ENCODE assay signal across 10 cellular contexts in the genomic region with DNA sequence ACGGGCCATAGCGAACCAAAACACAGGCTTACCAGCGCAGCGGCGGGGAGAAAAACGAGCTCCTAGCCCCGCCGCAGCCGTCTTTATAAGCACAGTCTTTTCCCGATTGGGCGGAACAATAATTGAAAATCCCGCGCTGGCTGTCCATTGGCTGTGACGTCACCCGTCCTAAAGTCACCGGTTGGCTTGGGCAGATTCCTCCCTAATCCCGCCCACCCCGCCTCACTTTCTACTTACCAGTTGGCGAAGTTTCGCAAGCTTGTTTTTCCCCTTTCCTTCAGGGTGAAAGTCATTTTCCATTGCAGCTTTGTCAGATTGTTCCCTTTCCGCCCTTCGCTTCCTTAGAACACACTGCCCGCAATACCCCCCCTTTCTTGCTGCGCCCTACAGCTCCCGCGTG. TPM values are rescaled to one million over a fixed set of nuclear protein-coding genes. Genes with fewer than 3 reads are reported as not detected.
DNase-seq lines count a peak whose midpoint lies in the region; ATAC-seq, FAIRE-seq and TF ChIP-seq lines count a peak whose summit lies in the region.
"Not testable (repeated sequence)": the region's sequence is repeated elsewhere in the genome, so short reads cannot be mapped to it uniquely, and the experiment has no call there.
"Had no signal": no experiment of that assay in that cellular context is flagged by ENCODE, and none has a peak within 500 bp of the region (broad histone marks: within the 10 kb centered on the region; RNA-seq: fewer than 3 reads in every experiment).

No MANE protein-coding gene starts in this region.

- not testable (repeated sequence) for H3K4ac ChIP-seq in H1 (replicated peaks; ENCODE audit: insufficient read length, low read depth, low read length)

- not testable (repeated sequence) for DNase-seq in H1 (ENCODE audit: low read depth in 1 of 2, low spot score in 2 of 2); lung (ENCODE audit: low spot score); upper lobe of left lung

- not testable (repeated sequence) for H3K9ac ChIP-seq in H1 (replicated peaks in 1 of 4; ENCODE audit: extremely low read depth in 1 of 4, low read depth in 3 of 4, low read length in 3 of 4)

- peaks cover 3 to 29% of the 10 kb centered on the region in 2 experiments; a peak in 3 of 4 replicates for H3K79me2 ChIP-seq in H1 (ENCODE audit: control insufficient read depth in 1 of 2, insufficient read depth in 2 of 2, low read length in 2 of 2)

- not testable (repeated sequence) for TF ChIP-seq RAD21 in H1 (IDR thresholded peaks at IDR 0.05 in 1 of 2, conservative IDR thresholded peaks at IDR 0.05 in 1 of 2; ENCODE audit: low read depth in 2 of 2, low read length in 2 of 2)

- not testable (repeated sequence) for H3K27me3 ChIP-seq in H1 (replicated peaks in 1 of 4; ENCODE audit: control insufficient read depth in 3 of 4, extremely low read depth in 1 of 4, insufficient read depth in 3 of 4, low read length in 3 of 4); lung (ENCODE audit: control insufficient read depth, insufficient read depth); upper lobe of left lung

- not testable (repeated sequence) for H4K20me1 ChIP-seq in H1 (replicated peaks in 1 of 2; ENCODE audit: control insufficient read depth in 1 of 2, insufficient read depth in 2 of 2, low read length in 2 of 2)

- not testable (repeated sequence) for H2AK5ac ChIP-seq in H1 (ENCODE audit: low read depth, low read length)

- ATAC-seq in GM18498 (IDR thresholded peaks at IDR 0.05; ENCODE audit: unreplicated experiment) (peak; percentile 30), GM19397 (IDR thresholded peaks at IDR 0.05; ENCODE audit: unreplicated experiment) (peak; percentile 31), HG02678 (IDR thresholded peaks at IDR 0.05; ENCODE audit: unreplicated experiment) (peak; percentile 27), HG03196 (IDR thresholded peaks at IDR 0.05; ENCODE audit: unreplicated experiment) (peak; percentile 30), lung (ENCODE audit: insufficient read depth, low FRiP score) (peak; percentile 32), upper lobe of left lung (ENCODE audit: low FRiP score in 2 of 2) (peak; percentile 83 to 85)

- not testable (repeated sequence) for H2BK12ac ChIP-seq in H1 (ENCODE audit: low read depth, low read length)

- not testable (repeated sequence) for H4K8ac ChIP-seq in H1 (ENCODE audit: extremely low read depth, insufficient read depth, low read length)

- POLR2A ChIA-PET in H1 (lab: Charles Lee; ENCODE audit: partially characterized antibody): not testable (repeated sequence)

- not testable (repeated sequence) for H3K36me3 ChIP-seq in H1 (ENCODE audit: control insufficient read depth in 2 of 4, insufficient read depth in 4 of 4, low read length in 3 of 4); lung (ENCODE audit: control insufficient read depth in 2 of 2, insufficient read depth in 2 of 2, low read length in 2 of 2); upper lobe of left lung

- H4K5ac ChIP-seq in H1 (ENCODE audit: insufficient read length, low read depth, low read length): not testable (repeated sequence)

- not testable (repeated sequence) for H3K79me1 ChIP-seq in H1 (ENCODE audit: low read depth, low read length)

- no CpG with 5 or more reads among the region's 26 CpGs for WGBS in H1 (ENCODE audit: extremely low coverage in 1 of 2, insufficient coverage in 1 of 2, insufficient read length in 1 of 2, insufficient replicate concordance in 2 of 2, low coverage in 1 of 2, low lambda C conversion rate in 2 of 2, missing lambda C conversion rate in 1 of 2), 2 experiments
- no CpG with 5 or more reads among the region's 26 CpGs for WGBS in lung, 2 donors
- whole genome bisulfite sequencing in upper lobe of left lung, 2 donors: no CpG with 5 or more reads among the region's 26 CpGs

- not testable (repeated sequence) for H3K18ac ChIP-seq in H1 (ENCODE audit: extremely low read depth, low read length)

- H4K91ac ChIP-seq in H1 (replicated peaks; ENCODE audit: insufficient read length, low read length): not testable (repeated sequence)

- H3K4me2 ChIP-seq in H1 (ENCODE audit: insufficient read depth in 1 of 2, low read depth in 2 of 2, low read length in 2 of 2): not testable (repeated sequence)

- not testable (repeated sequence) for H2BK20ac ChIP-seq in H1 (ENCODE audit: low read length)

- not testable (repeated sequence) for H2BK15ac ChIP-seq in H1 (ENCODE audit: low read length)

- CTCF ChIA-PET in H1 (lab: Charles Lee; ENCODE audit: partially characterized antibody): not testable (repeated sequence)

- H2BK5ac ChIP-seq in H1 (ENCODE audit: low read depth, low read length): not testable (repeated sequence)

- TF ChIP-seq POLR2A in H1 (IDR thresholded peaks at IDR 0.05; ENCODE audit: control extremely low read depth in 1 of 2, low read depth in 2 of 2, low read length in 2 of 2); upper lobe of left lung (IDR thresholded peaks at IDR 0.05): not testable (repeated sequence)

- not testable (repeated sequence) for H3K4me3 ChIP-seq in H1 (ENCODE audit: extremely low read depth in 1 of 4, insufficient read depth in 2 of 4, low read depth in 3 of 4, low read length in 4 of 4); lung; upper lobe of left lung

- not testable (repeated sequence) for H3K27ac ChIP-seq in H1 (ENCODE audit: low read depth, low read length); lung (ENCODE audit: low read depth in 1 of 2, low read length in 1 of 2); upper lobe of left lung

- not testable (repeated sequence) for TF ChIP-seq EP300 in H1 (IDR thresholded peaks at IDR 0.05; ENCODE audit: borderline replicate concordance in 1 of 2, low read depth in 2 of 2, low read length in 2 of 2); upper lobe of left lung (IDR thresholded peaks at IDR 0.05)

- H3K4me1 ChIP-seq in H1 (replicated peaks in 1 of 4; ENCODE audit: control insufficient read depth in 3 of 4, insufficient read depth in 4 of 4, low read length in 3 of 4): not testable (repeated sequence)
- peaks cover 0 to 17% of the 10 kb centered on the region in 2 donors for H3K4me1 ChIP-seq in lung (ENCODE audit: control insufficient read depth in 2 of 2, insufficient read depth in 2 of 2, low read length in 2 of 2)
- H3K4me1 ChIP-seq in upper lobe of left lung: peaks cover 20 to 26% (median 23%) of the 10 kb centered on the region in 4 donors

- FAIRE-seq in TTC549 (lab: Jason Lieb, UNC): peak; percentile 91
- peak; percentile 42 for FAIRE-seq in H1 (lab: Jason Lieb, UNC)

- not testable (repeated sequence) for H3K23ac ChIP-seq in H1 (ENCODE audit: insufficient read length)

- H2AFZ ChIP-seq in H1 (ENCODE audit: low read length): not testable (repeated sequence)

- H3K14ac ChIP-seq in H1 (ENCODE audit: insufficient read length): not testable (repeated sequence)

- H3K56ac ChIP-seq in H1 (replicated peaks; ENCODE audit: insufficient read length, low read depth, low read length): not testable (repeated sequence)

- not testable (repeated sequence) for H3K9me3 ChIP-seq in H1 (ENCODE audit: insufficient read depth in 2 of 2, low read depth in 1 of 2, low read length in 1 of 2); lung (ENCODE audit: control insufficient read depth in 2 of 2, insufficient read depth in 1 of 2, low read length in 1 of 2); upper lobe of left lung

- H3K23me2 ChIP-seq in H1 (ENCODE audit: low read depth, low read length): not testable (repeated sequence)

- H2BK120ac ChIP-seq in H1 (replicated peaks; ENCODE audit: low read depth, low read length): not testable (repeated sequence)

- TF ChIP-seq CTCF in H1 (IDR thresholded peaks at IDR 0.05; ENCODE audit: control extremely low read depth in 1 of 3, insufficient read depth in 1 of 3, low read depth in 1 of 3, low read length in 3 of 3); lung (IDR thresholded peaks at IDR 0.05; ENCODE audit: control extremely low read depth, extremely low read depth); upper lobe of left lung (IDR thresholded peaks at IDR 0.05): not testable (repeated sequence)

RNA-seq across cellular contexts. Expression of a gene that starts 58.2 kb away (rescaled TPM):
- 8.1 and 13.1 TPM in 2 replicates for total RNA-seq in H1 (2021; fragmentation: NEBNext Ultra II Directional; extraction: Animal tissue kit (Norgen Biotek cat#: 25700))
- polyA plus RNA-seq in H1 (2011; rRNA removed) (15.4 and 24.6 TPM in 2 replicates), lung (10 to 100 TPM; 16.8 to 28.5 TPM)
- 21.2 TPM for polyA plus RNA-seq in H1 (2011; cell fraction: cytosol; rRNA removed)
- 18.4 TPM for polyA plus RNA-seq in H1 (2011; cell fraction: nucleus; rRNA removed)
- polyA plus RNA-seq in H1 (2012, experiment 1 of 2): 12.6 to 15.9 TPM (median 15.0 TPM) in 4 replicates
- polyA plus RNA-seq in H1 (2012, experiment 2 of 2): 19.4 TPM
- polyA plus RNA-seq in H1 (2013, experiment 1 of 2): 9.5 TPM
- 9.5 TPM for polyA plus RNA-seq in H1 (2013, experiment 2 of 2)
- polyA minus RNA-seq in H1 (2011; rRNA and poly(A)+ RNA removed): 1.9 and 2.5 TPM in 2 replicates
- 4.9 TPM for polyA minus RNA-seq in H1 (2011; cell fraction: cytosol; rRNA and poly(A)+ RNA removed)
- 13.0 TPM for polyA minus RNA-seq in H1 (2011; cell fraction: nucleus; rRNA and poly(A)+ RNA removed)
- total RNA-seq in lung (10 to 100 TPM; 12.5 to 14.2 TPM), upper lobe of left lung (10 to 100 TPM; 11.1 to 23.0 (median 14.5) TPM)

RNA-seq across cellular contexts. Expression of a gene that starts 58.7 kb away (rescaled TPM):
- total RNA-seq in H1 (2021; fragmentation: NEBNext Ultra II Directional; extraction: Animal tissue kit (Norgen Biotek cat#: 25700)): not detected in 2 replicates
- not detected in 2 replicates for polyA plus RNA-seq in H1 (2011; rRNA removed)
- not detected for polyA plus RNA-seq in H1 (2011; cell fraction: cytosol; rRNA removed)
- not detected for polyA plus RNA-seq in H1 (2011; cell fraction: nucleus; rRNA removed)
- polyA plus RNA-seq in H1 (2012, experiment 1 of 2): 0.48 TPM in 1 of 4 replicates, not detected in the others
- polyA plus RNA-seq in H1 (2012, experiment 2 of 2): not detected
- not detected for polyA plus RNA-seq in H1 (2013, experiment 1 of 2)
- not detected for polyA plus RNA-seq in H1 (2013, experiment 2 of 2)
- polyA minus RNA-seq in H1 (2011; rRNA and poly(A)+ RNA removed): not detected in 2 replicates
- not detected for polyA minus RNA-seq in H1 (2011; cell fraction: cytosol; rRNA and poly(A)+ RNA removed)
- polyA minus RNA-seq in H1 (2011; cell fraction: nucleus; rRNA and poly(A)+ RNA removed): not detected
- total RNA-seq in lung: 10 to 100 TPM; 11.5 to 25.8 TPM
- 10 to 100 TPM; 78.0 to 94.4 TPM for polyA plus RNA-seq in lung
- total RNA-seq in upper lobe of left lung: 10 to 100 TPM; 12.8 to 52.7 (median 26.3) TPM
- total RNA-seq: H7, M059J had no signal

Comparison
In these comparisons a context has a peak if more than half of its experiments do, and no peak if none do; other contexts are left out.
1. ATAC-seq: peak in every context shown above with its lines; median percentile 84 in upper lobe of left lung; 32 in lung; 31 in GM19397; 30 in GM18498; 30 in HG03196; 27 in HG02678.
2. RNA of a gene that starts 58.7 kb away (total RNA-seq): 12.8 to 52.7 TPM in upper lobe of left lung and 11.5 to 25.8 TPM in lung; not detected in H1; every median in the first group is over 10 times any median in the second.